In the genomic region with DNA sequence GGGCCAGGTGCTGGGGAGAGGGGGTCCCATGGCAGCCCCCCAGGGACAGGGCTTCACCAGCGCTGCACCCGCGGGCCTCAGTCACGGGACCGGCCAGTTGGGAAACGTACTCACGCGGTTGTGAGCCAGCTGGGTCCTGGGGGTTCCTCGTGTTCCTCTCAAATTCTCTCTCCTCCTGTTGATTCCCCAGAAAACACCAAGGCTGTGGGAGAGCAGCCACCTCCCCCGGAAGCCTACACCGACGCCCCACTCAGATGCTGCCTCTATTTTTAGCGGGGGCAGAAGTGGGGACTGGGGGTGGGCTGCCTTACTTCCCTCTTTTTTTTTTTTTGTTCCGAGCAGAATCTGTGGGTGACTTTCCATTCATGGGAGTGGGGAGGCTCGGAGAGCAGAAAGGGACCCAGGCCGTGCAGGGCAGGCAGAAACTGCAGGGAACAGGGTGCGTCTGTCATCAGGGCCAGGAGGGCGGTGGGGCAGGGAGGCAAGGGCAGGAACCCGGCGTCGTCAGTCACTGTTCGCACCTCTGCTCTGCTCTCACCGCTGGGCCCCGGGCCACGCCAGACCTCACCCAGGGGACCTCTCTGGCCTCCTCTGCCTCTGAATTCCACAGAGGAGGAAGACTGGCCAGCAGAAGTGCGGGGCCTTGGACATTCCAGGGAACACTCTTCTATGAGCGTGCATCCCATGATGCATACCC, we compare ENCODE assay signal across 13 cellular contexts.
A peak's percentile ranks its signal among the peaks of the same experiment; 100 is the strongest.
DNase-seq lines count a peak whose midpoint lies in the region; ATAC-seq and TF ChIP-seq lines count a peak whose summit lies in the region.
"Had no signal": no experiment of that assay in that cellular context is flagged by ENCODE, and none has a peak within 500 bp of the region (broad histone marks: within the 10 kb centered on the region; RNA-seq: fewer than 3 reads in every experiment).

No MANE protein-coding gene starts in this region.

- H3K36me3 ChIP-seq in BE2C, result no peaks in the 10 kb centered on the region

- peaks cover 3% of the 10 kb centered on the region for H3K36me3 Mint-ChIP-seq in activated naive CD8-positive, alpha-beta T cell
- no peaks in the 10 kb centered on the region for H3K36me3 Mint-ChIP-seq in natural killer cell
- H3K36me3 Mint-ChIP-seq: brain had no signal

- intact Hi-C loops in natural killer cell (cut with micrococcal nuclease), result loop anchor here (5.0 kb wide), 4 partner anchors 33 to 167 kb away; no protein-coding TSS in a partner anchor

- H3K4me3 ChIP-seq in GM12864 (ENCODE audit: low read depth, low read length) (peak overlapping the region; percentile 41), BE2C (ENCODE audit: low read depth, low read length) (no peak overlapping the region)

- H3K4me3 Mint-ChIP-seq in activated naive CD8-positive, alpha-beta T cell, result peak overlapping the region; percentile 85
- peak overlapping the region; percentile 96 for H3K4me3 Mint-ChIP-seq in natural killer cell
- H3K4me3 Mint-ChIP-seq: brain had no signal

- TF ChIP-seq CTCF in GM12864 (IDR thresholded peaks at IDR 0.05; ENCODE audit: low read depth, low read length, missing control alignments), result no peak
- TF ChIP-seq CTCF in natural killer cell (IDR thresholded peaks at IDR 0.05), result no peak
- no peak for TF ChIP-seq CTCF in BE2C (IDR thresholded peaks at IDR 0.05; ENCODE audit: low read depth, low read length)

- DNase-seq in CD1c-positive myeloid dendritic cell (ENCODE audit: extremely low spot score) (peak; percentile 61), GM12864 (ENCODE audit: low read depth) (no peak), natural killer cell (peak; percentile 60), BE2C (no peak), NCI-H2227 (lab: John Stamatoyannopoulos, UW; ENCODE audit: unreplicated experiment) (no peak), islet precursor cell (no peak), NOMO-1 treated with DMSO at 0.1 percent for 48 hours (lab: John Stamatoyannopoulos, UW; ENCODE audit: unreplicated experiment) (no peak)
- DNase-seq: activated CD4-positive, alpha-beta T cell treated with anti-CD3 and anti-CD28 coated beads, Interleukin-2, amount 50 U/mL, for 48 hours; Calu3; NCI-H510A treated with DMSO at 0.1 percent for 48 hours; SHP77 had no signal

- H3K4me1 ChIP-seq in BE2C, result no peaks in the 10 kb centered on the region

- peak overlapping the region; percentile 90 for H3K27ac Mint-ChIP-seq in activated naive CD8-positive, alpha-beta T cell
- H3K27ac Mint-ChIP-seq in natural killer cell, result peak overlapping the region; percentile 91 to 93
- H3K27ac Mint-ChIP-seq: brain had no signal

- H3K27me3 ChIP-seq in BE2C, result no peaks in the 10 kb centered on the region; the same call in 1 of the 2 replicates

- H3K9me3 Mint-ChIP-seq in activated naive CD8-positive, alpha-beta T cell (ENCODE audit: low read depth), result no peaks in the 10 kb centered on the region
- no peaks in the 10 kb centered on the region for H3K9me3 Mint-ChIP-seq in natural killer cell

- H3K27me3 Mint-ChIP-seq in activated naive CD8-positive, alpha-beta T cell, result no peaks in the 10 kb centered on the region
- no peaks in the 10 kb centered on the region for H3K27me3 Mint-ChIP-seq in natural killer cell (ENCODE audit: low read depth in 2 of 2)

- ATAC-seq in natural killer cell, result peak; percentile 61 to 70 (median 63)

- H3K4me1 Mint-ChIP-seq in activated naive CD8-positive, alpha-beta T cell (ENCODE audit: low read depth), result peaks cover 83% of the 10 kb centered on the region
- peaks cover 81 to 89% of the 10 kb centered on the region in 2 donors for H3K4me1 Mint-ChIP-seq in natural killer cell

- H3K9me3 ChIP-seq in BE2C, result no peaks in the 10 kb centered on the region

Comparison
In these comparisons a context has a peak if more than half of its experiments do, and no peak if none do; other contexts are left out.
1. DNase-seq: peak in CD1c-positive myeloid dendritic cell (single experiment) and natural killer cell (single experiment); none in GM12864 (single experiment), BE2C (single experiment), NCI-H2227 (single experiment), islet precursor cell (single experiment) and NOMO-1 treated with DMSO at 0.1 percent for 48 hours (single experiment).